1 cellular context compared by ENCODE assay signal in genomic region chr10:49941447-49942338, GRCh38.
TF ChIP-seq lines count a peak whose summit lies in the region.

Gene PARG (minus strand): TSS chr10:49942027. CDS start chr10:49941725, 302 bp downstream.
Gene TIMM23B (plus strand): TSS chr10:49942053. CDS start chr10:49942195, 142 bp downstream.

TF ChIP-seq in HepG2, 621 proteins besides CTCF, POLR2A, EP300 and RAD21 (continued from another document):
- TF ChIP-seq CREBL2 (CRISPR knock-in tag; IDR thresholded peaks at IDR 0.05; ENCODE audit: borderline replicate concordance) (peak; percentile 45; the same call in 1 of the 2 replicates), HBP1 (CRISPR knock-in tag; IDR thresholded peaks at IDR 0.05; ENCODE audit: low read depth) (peak; percentile 89), SAP130 (CRISPR knock-in tag; IDR thresholded peaks at IDR 0.05; ENCODE audit: low read depth) (peak; percentile 97), ZSCAN31 (CRISPR knock-in tag; IDR thresholded peaks at IDR 0.05; ENCODE audit: low read depth) (peak; percentile 45; the same call in 1 of the 2 replicates), SMAD1 (CRISPR knock-in tag; IDR thresholded peaks at IDR 0.05; ENCODE audit: borderline replicate concordance, low read depth) (peak; percentile 51; the same call in 1 of the 2 replicates), NFATC3 (CRISPR knock-in tag; IDR thresholded peaks at IDR 0.05) (peak; percentile 94; the same call in 1 of the 2 replicates), E2F1 (CRISPR knock-in tag; IDR thresholded peaks at IDR 0.05) (peak; percentile 43; the same call in 1 of the 2 replicates), ZNF780A (CRISPR knock-in tag; IDR thresholded peaks at IDR 0.05) (0 out of 2 replicates have a peak, but pooled peaks have one; percentile 13), HIVEP1 (CRISPR knock-in tag; IDR thresholded peaks at IDR 0.05) (0 out of 2 replicates have a peak, but pooled peaks have one; percentile 35)
